ENCODE assay signal across 9 cellular contexts in the genomic region with DNA sequence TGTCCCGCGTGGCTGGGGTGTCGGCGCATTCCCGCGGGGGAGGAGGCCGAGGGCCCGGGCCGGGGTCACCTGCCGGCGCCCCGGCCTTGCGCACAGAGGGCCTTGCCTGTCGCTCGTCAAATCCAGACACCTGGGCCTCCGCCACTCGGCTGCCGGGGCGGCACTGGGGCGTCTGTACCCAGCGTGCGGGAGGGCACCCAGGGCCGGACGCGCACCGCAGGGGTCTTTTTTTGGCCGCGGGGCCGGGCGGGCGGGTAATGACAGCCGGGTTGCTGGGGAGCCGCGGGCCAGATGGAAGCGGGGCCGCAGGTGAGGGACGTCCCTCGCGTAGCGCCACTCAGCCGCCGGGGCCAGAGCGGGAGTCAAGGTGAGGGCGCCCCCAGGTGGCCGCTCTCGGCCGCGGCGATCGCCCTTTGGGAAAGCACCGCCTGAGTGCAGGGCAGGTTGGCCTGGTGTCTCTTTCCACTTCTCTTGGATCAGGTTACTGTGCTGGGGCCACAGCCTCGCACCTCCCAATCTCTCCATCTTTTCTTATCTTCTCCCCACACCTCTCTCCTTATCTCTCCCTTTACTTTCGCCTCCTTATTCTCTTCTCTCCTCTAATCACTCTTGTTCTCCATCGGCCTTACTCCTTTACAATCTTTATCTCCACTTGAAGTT. TPM values are rescaled to one million over a fixed set of nuclear protein-coding genes. Genes with fewer than 3 reads are reported as not detected.
A peak's percentile ranks its signal among the peaks of the same experiment; 100 is the strongest.
DNase-seq lines count a peak whose midpoint lies in the region; ATAC-seq, FAIRE-seq and TF ChIP-seq lines count a peak whose summit lies in the region.
"Had no signal": no experiment of that assay in that cellular context is flagged by ENCODE, and none has a peak within 500 bp of the region (broad histone marks: within the 10 kb centered on the region; RNA-seq: fewer than 3 reads in every experiment).

No MANE protein-coding gene starts in this region.

- intact Hi-C loops in GM12878 (cut with micrococcal nuclease; ENCODE audit: unreplicated experiment) = no loop called here

- in situ Hi-C loops in GM12878 (cut with MboI) = no loop called here

- peaks cover 3% of the 10 kb centered on the region; the same call in 1 of the 2 replicates for H4K20me1 ChIP-seq in GM12878 (ENCODE audit: control insufficient read depth, insufficient read depth)

- H3K4me2 ChIP-seq in GM12878 (ENCODE audit: control insufficient read depth, insufficient read depth) = peak overlapping the region; percentile 68

- BruUV-seq in GM12878 (replicated peaks; lab: Mats Ljungman, UMichigan) = no TSS peak

- H3K36me3 ChIP-seq in GM12878 (ENCODE audit: control insufficient read depth in 2 of 2, insufficient read depth in 2 of 2, low read length in 1 of 2) (no peaks in the 10 kb centered on the region), small intestine (ENCODE audit: control insufficient read depth in 2 of 2, insufficient read depth in 2 of 2, low read length in 2 of 2) (no peaks in the 10 kb centered on the region)

- WGBS in GM12878 (ENCODE audit: insufficient coverage, insufficient replicate concordance, low lambda C conversion rate, missing lambda C conversion rate) = 4% methylated on average over 33 of the region's 54 CpGs
- 1 to 4% (median 4%) methylated on average over 18 to 54 of the region's 54 CpGs for WGBS in small intestine, 3 donors

- TF ChIP-seq EP300 in GM12878 (IDR thresholded peaks at IDR 0.05; ENCODE audit: borderline replicate concordance in 1 of 2, control insufficient read depth in 1 of 2, low read depth in 2 of 2, low read length in 2 of 2) = no peak

- RAD21 ChIA-PET in GM12878 (lab: Charles Lee; ENCODE audit: unreplicated experiment) = no interaction called here

- H2AFZ ChIP-seq in GM12878 (ENCODE audit: control insufficient read depth, low read depth, low read length) = peak overlapping the region; percentile 23; the same call in 1 of the 2 replicates

- ATAC-seq in HG03442 (IDR thresholded peaks at IDR 0.05; ENCODE audit: unreplicated experiment) (peak; percentile 55), GM12878 (peak; percentile 84), HG02840 (IDR thresholded peaks at IDR 0.05; ENCODE audit: low FRiP score, unreplicated experiment) (no peak), HG03565 (IDR thresholded peaks at IDR 0.05; ENCODE audit: unreplicated experiment) (no peak)

- H3K9me3 ChIP-seq in GM12878 (replicated peaks; ENCODE audit: control insufficient read depth, insufficient read depth, low read length) = no peaks in the 10 kb centered on the region
- no peaks in the 10 kb centered on the region for H3K9me3 ChIP-seq in iPS-18c (ENCODE audit: control insufficient read depth, insufficient read depth, low read length)
- H3K9me3 ChIP-seq in small intestine (ENCODE audit: control insufficient read depth, low read depth) = no peaks in the 10 kb centered on the region

- TF ChIP-seq RAD21 in GM12878 (IDR thresholded peaks at IDR 0.05; ENCODE audit: insufficient read depth, low read depth, low read length) = peak; percentile 46

- TF ChIP-seq CTCF in GM12878 (IDR thresholded peaks at IDR 0.05 in 2 of 3, conservative IDR thresholded peaks at IDR 0.05 in 1 of 3; ENCODE audit: control insufficient read depth in 2 of 3, extremely low read depth in 1 of 3, insufficient read depth in 1 of 3, low read depth in 3 of 3, low read length in 3 of 3) = peak; percentile 72 to 88 (median 87); a peak in 5 of 6 replicates

- H3K4me3 ChIP-seq in GM12878 = peak overlapping the region; percentile 6; the same call in 1 of the 2 replicates
- peak overlapping the region; percentile 48 for H3K4me3 ChIP-seq in iPS-18c (ENCODE audit: insufficient read depth, low read depth, low read length)
- peak overlapping the region; percentile 38 to 48 for H3K4me3 ChIP-seq in small intestine (ENCODE audit: low read depth in 1 of 2, low read length in 2 of 2)

- H3K9ac ChIP-seq in GM12878 (ENCODE audit: control insufficient read depth, insufficient read depth, low read length) = no peak overlapping the region

- H3K27me3 ChIP-seq in GM12878 (replicated peaks in 1 of 2; ENCODE audit: control insufficient read depth in 2 of 2, insufficient read depth in 2 of 2, low read length in 1 of 2) (peaks cover 22 to 36% of the 10 kb centered on the region in 2 experiments; a peak in 3 of 4 replicates), small intestine (ENCODE audit: control insufficient read depth in 2 of 2, insufficient read depth in 2 of 2, low read length in 2 of 2) (peaks cover 0 to 5% of the 10 kb centered on the region in 2 donors)

- H3K27ac ChIP-seq in GM12878 (ENCODE audit: control insufficient read depth, insufficient read depth) = no peak overlapping the region
- peak overlapping the region in 1 of 2 donors; percentile 65 for H3K27ac ChIP-seq in small intestine (ENCODE audit: low read depth in 1 of 2, low read length in 1 of 2)

- POLR2A ChIA-PET in GM12878 (lab: Charles Lee) = interaction anchor here (0.6 kb wide), 1 partner anchor 394 kb away, joined by 4 read pairs; no protein-coding TSS in a partner anchor

- H3K79me2 ChIP-seq in GM12878 (ENCODE audit: control insufficient read depth, insufficient read depth, low read length) = no peaks in the 10 kb centered on the region

- CTCF ChIA-PET in GM12878 (lab: Yijun Ruan, JAX) = interaction anchor here (0.7 to 3.1 kb wide), 5 partner anchors 10 to 469 kb away, joined by 3 to 25 read pairs (median 5); no protein-coding TSS in a partner anchor

- H3K4me1 ChIP-seq in GM12878 (ENCODE audit: control insufficient read depth, insufficient read depth, low read length) = peaks cover 8% of the 10 kb centered on the region
- H3K4me1 ChIP-seq in small intestine (ENCODE audit: control insufficient read depth in 2 of 2, insufficient read depth in 1 of 2, low read depth in 1 of 2, low read length in 1 of 2) = peaks cover 0 to 6% of the 10 kb centered on the region in 2 donors

- DNase-seq in GM03348 (ENCODE audit: low spot score) = peak; percentile 79
- DNase-seq in UCSD-AML1 (lab: John Stamatoyannopoulos, UW; ENCODE audit: unreplicated experiment) = peak; percentile 84
- no peak for DNase-seq in GM12878 (ENCODE audit: low read depth, low spot score)
- DNase-seq in small intestine = peak; percentile 71

- SMC1A ChIA-PET in GM12878 (lab: Charles Lee; ENCODE audit: uncharacterized antibody, unreplicated experiment) = interaction anchor here (1.4 kb wide), 1 partner anchor 16 kb away, joined by 4 read pairs; no protein-coding TSS in a partner anchor

- TF ChIP-seq POLR2A in GM12878 (IDR thresholded peaks at IDR 0.05; ENCODE audit: low read depth, low read length) = no peak

- FAIRE-seq in GM12878 (lab: Jason Lieb, UNC) = peak; percentile 87
- no peak for FAIRE-seq in small intestine (lab: Jason Lieb, UNC)
- FAIRE-seq: endometrium had no signal

RNA-seq across cellular contexts. Expression of a gene that starts 3.5 kb away (rescaled TPM):
- 0.22 and 0.46 TPM in 2 replicates for total RNA-seq in GM12878 (2013; cell fraction: nucleolus; rRNA removed)
- 0.06 TPM in 1 of 2 replicates, not detected in the other for total RNA-seq in GM12878 (2014; rRNA removed)
- not detected in 2 replicates for total RNA-seq in GM12878 (2014; rRNA removed; fragmentation: Illumina TruSeq; extraction: Trizol)
- total RNA-seq in GM12878 (2021) = 0.23 and 0.27 TPM in 2 replicates
- polyA plus RNA-seq in GM12878 (2011; ENCODE audit: low read depth) = not detected
- 0.19 and 0.20 TPM in 2 replicates for polyA plus RNA-seq in GM12878 (2011; rRNA removed)
- polyA plus RNA-seq in GM12878 (2011; cell fraction: cytosol; rRNA removed) = 0.06 and 0.12 TPM in 2 replicates
- 0.35 and 0.52 TPM in 2 replicates for polyA plus RNA-seq in GM12878 (2011; cell fraction: nucleus; rRNA removed)
- 0.08 TPM in 1 of 2 replicates, not detected in the other for polyA plus RNA-seq in GM12878 (2012)
- 0.03 TPM in 1 of 2 replicates, not detected in the other for polyA plus RNA-seq in GM12878 (2014; fragmentation: Illumina TruSeq; extraction: Trizol)
- not detected for polyA plus RNA-seq in GM12878 (2014; fragmentation: Nextera tagmentation; extraction: Ambion mirVana)
- not detected in 2 replicates for polyA plus RNA-seq in GM12878 (2014; rRNA removed)
- under 1 TPM; 0.17 to 0.26 TPM for polyA plus RNA-seq in GM12878 (2016; fragmentation: Nextera tagmentation; extraction: Ambion mirVana)
- 0.52 and 0.66 TPM in 2 replicates for polyA minus RNA-seq in GM12878 (2011; rRNA and poly(A)+ RNA removed)
- polyA minus RNA-seq in GM12878 (2011; cell fraction: cytosol; rRNA and poly(A)+ RNA removed) = not detected in 2 replicates
- 0.12 and 0.77 TPM in 2 replicates for polyA minus RNA-seq in GM12878 (2011; cell fraction: nucleus; rRNA and poly(A)+ RNA removed)
- polyA plus RNA-seq in small intestine = 10 to 100 TPM; 14.1 to 30.7 (median 15.1) TPM

RNA-seq across cellular contexts. Expression of a gene that starts 38.7 kb away (rescaled TPM):
- total RNA-seq in GM12878 (2013; cell fraction: nucleolus; rRNA removed) = 40.2 and 41.9 TPM in 2 replicates
- total RNA-seq in GM12878 (2014; rRNA removed) = 72.6 and 79.6 TPM in 2 replicates
- total RNA-seq in GM12878 (2014; rRNA removed; fragmentation: Illumina TruSeq; extraction: Trizol) = 88.9 and 99.6 TPM in 2 replicates
- total RNA-seq in GM12878 (2021) = 116 and 118 TPM in 2 replicates
- polyA plus RNA-seq in GM12878 (2011; ENCODE audit: low read depth) = 77.4 TPM
- polyA plus RNA-seq in GM12878 (2011; rRNA removed) = 172 and 177 TPM in 2 replicates
- 133 and 164 TPM in 2 replicates for polyA plus RNA-seq in GM12878 (2011; cell fraction: cytosol; rRNA removed)
- polyA plus RNA-seq in GM12878 (2011; cell fraction: nucleus; rRNA removed) = 34.7 and 45.2 TPM in 2 replicates
- 84.9 and 97.1 TPM in 2 replicates for polyA plus RNA-seq in GM12878 (2012)
- polyA plus RNA-seq in GM12878 (2014; fragmentation: Illumina TruSeq; extraction: Trizol) = 152 and 180 TPM in 2 replicates
- polyA plus RNA-seq in GM12878 (2014; fragmentation: Nextera tagmentation; extraction: Ambion mirVana) = 10 to 100 TPM; 33.3 to 47.4 TPM
- 90.3 and 103 TPM in 2 replicates for polyA plus RNA-seq in GM12878 (2014; rRNA removed)
- 100 to 1,000 TPM; 109 to 114 TPM for polyA plus RNA-seq in GM12878 (2016; fragmentation: Nextera tagmentation; extraction: Ambion mirVana)
- 132 and 165 TPM in 2 replicates for polyA minus RNA-seq in GM12878 (2011; rRNA and poly(A)+ RNA removed)
- polyA minus RNA-seq in GM12878 (2011; cell fraction: cytosol; rRNA and poly(A)+ RNA removed) = 48.4 and 55.4 TPM in 2 replicates
- 10.6 and 15.8 TPM in 2 replicates for polyA minus RNA-seq in GM12878 (2011; cell fraction: nucleus; rRNA and poly(A)+ RNA removed)
- polyA plus RNA-seq in small intestine = 100 to 1,000 TPM in 2 of 3 donors, 10 to 100 TPM in 1; 79.7 to 125 (median 103) TPM

RNA-seq across cellular contexts. Expression of a gene that starts 45.2 kb away (rescaled TPM):
- 16.4 TPM in 2 replicates for total RNA-seq in GM12878 (2013; cell fraction: nucleolus; rRNA removed)
- total RNA-seq in GM12878 (2014; rRNA removed) (15.4 and 19.3 TPM in 2 replicates), GM12878 (2014; rRNA removed; fragmentation: Illumina TruSeq; extraction: Trizol) (15.0 and 15.3 TPM in 2 replicates), GM12878 (2021) (10.3 and 11.2 TPM in 2 replicates)
- polyA plus RNA-seq in GM12878 (2011; ENCODE audit: low read depth) = 8.8 TPM
- polyA plus RNA-seq in GM12878 (2011; rRNA removed) (26.6 and 29.7 TPM in 2 replicates), GM12878 (2014; fragmentation: Illumina TruSeq; extraction: Trizol) (16.8 and 23.4 TPM in 2 replicates), GM12878 (2014; fragmentation: Nextera tagmentation; extraction: Ambion mirVana) (10 to 100 TPM; 19.4 to 21.6 TPM), GM12878 (2014; rRNA removed) (12.6 and 14.5 TPM in 2 replicates), GM12878 (2016; fragmentation: Nextera tagmentation; extraction: Ambion mirVana) (10 to 100 TPM; 14.2 to 16.6 TPM), small intestine (1 to 10 TPM; 5.8 to 9.5 (median 7.3) TPM)
- polyA plus RNA-seq in GM12878 (2011; cell fraction: cytosol; rRNA removed) = 22.1 and 22.6 TPM in 2 replicates
- 15.3 and 18.3 TPM in 2 replicates for polyA plus RNA-seq in GM12878 (2011; cell fraction: nucleus; rRNA removed)
- polyA plus RNA-seq in GM12878 (2012) = 9.4 and 10.4 TPM in 2 replicates
- 22.0 and 23.3 TPM in 2 replicates for polyA minus RNA-seq in GM12878 (2011; rRNA and poly(A)+ RNA removed)
- 4.9 and 9.5 TPM in 2 replicates for polyA minus RNA-seq in GM12878 (2011; cell fraction: cytosol; rRNA and poly(A)+ RNA removed)
- 4.2 and 5.4 TPM in 2 replicates for polyA minus RNA-seq in GM12878 (2011; cell fraction: nucleus; rRNA and poly(A)+ RNA removed)

Comparison
In these comparisons a context has a peak if more than half of its experiments do, and no peak if none do; other contexts are left out.
1. ATAC-seq: peak in HG03442 (single experiment) and GM12878 (single experiment); none in HG02840 (single experiment) and HG03565 (single experiment).
2. RNA of a gene that starts 3.5 kb away (polyA plus RNA-seq): 14.1 to 30.7 TPM in small intestine; 0.03 to 0.52 TPM in GM12878; every median in the first group is over 4 times any median in the second.
3. Peak in every context shown above with its lines, with median percentiles within 50 percentile points of each other: H3K4me3 ChIP-seq.